Comparison of ENCODE assay signal across 8 cellular contexts in the genomic region with DNA sequence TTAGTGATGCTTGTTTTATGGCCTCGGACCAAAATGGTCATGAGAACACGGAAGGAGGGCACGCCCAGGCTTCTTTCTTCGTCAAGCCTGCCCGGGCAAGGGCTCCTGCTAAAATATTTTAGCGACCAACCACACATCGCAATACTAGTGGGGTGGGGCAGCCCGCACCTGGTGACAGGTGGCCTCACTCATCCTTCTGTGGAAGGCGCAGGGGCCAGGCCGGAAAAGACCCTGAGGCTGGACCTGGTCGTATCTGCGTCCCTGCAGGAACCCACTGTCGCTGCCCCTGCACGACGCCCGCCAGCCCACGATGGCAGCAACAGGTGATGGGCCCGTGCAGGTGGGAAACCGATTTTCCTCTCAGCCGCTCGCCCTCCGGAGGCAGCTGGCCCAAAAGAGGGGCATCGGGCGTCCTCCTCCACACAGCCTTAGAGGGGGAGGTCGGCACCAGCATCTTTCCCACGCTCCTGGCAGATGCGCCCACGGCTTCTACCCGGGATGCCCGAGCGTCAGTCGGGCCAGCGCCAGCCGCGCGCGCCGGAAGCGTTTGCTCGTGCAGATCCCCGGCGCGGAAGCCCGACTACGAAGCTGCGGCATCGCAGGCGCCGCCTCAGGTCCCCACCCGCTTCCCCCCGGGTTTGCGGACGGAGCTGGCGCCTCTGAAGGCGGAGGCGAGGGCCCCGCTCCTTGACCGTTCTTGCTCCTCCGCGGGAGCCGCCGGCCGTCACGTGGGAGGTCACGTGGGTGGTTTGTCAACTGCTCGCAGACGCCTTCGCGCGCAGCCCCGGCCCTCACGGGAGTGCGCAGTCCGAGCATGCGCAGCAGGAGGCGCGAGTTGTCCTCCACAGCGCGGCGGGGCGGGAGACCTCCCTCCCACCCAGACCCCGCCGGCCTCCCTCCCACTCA.
DNase-seq lines count a peak whose midpoint lies in the region; ATAC-seq lines count a peak whose summit lies in the region.

No MANE protein-coding gene starts in this region.

- H3K9me3 Mint-ChIP-seq in memory B cell = no peaks in the 10 kb centered on the region

- no peaks in the 10 kb centered on the region for H3K27me3 Mint-ChIP-seq in memory B cell

- peak overlapping the region; percentile 75 for H3K27ac Mint-ChIP-seq in memory B cell

- H3K4me1 ChIP-seq in effector memory CD4-positive, alpha-beta T cell (ENCODE audit: control insufficient read depth, insufficient read depth, low read length, poor library complexity, severe bottlenecking) = peaks cover 6% of the 10 kb centered on the region

- DNase-seq in C1 segment of cervical spinal cord (lab: John Stamatoyannopoulos, UW) (peak; percentile 75 to 96 (median 90)), HS-27A (ENCODE audit: low read depth) (peak; percentile 77), memory B cell (ENCODE audit: low spot score in 2 of 2) (peak; percentile 81 to 84)
- DNase-seq in NK-92 treated with Interleukin-12 subunit alpha and Interleukin-12 subunit beta, amount 100 ng/mL, for 24 hours (lab: John Stamatoyannopoulos, UW) = peak; percentile 95
- peak; percentile 78 to 87 (median 81) for DNase-seq in activated CD8-positive, alpha-beta memory T cell treated with anti-CD3 and anti-CD28 coated beads for 48 hours (ENCODE audit: low read depth in 2 of 3, low spot score in 2 of 3)
- peak; percentile 72 to 90 (median 84) for DNase-seq in effector memory CD4-positive, alpha-beta T cell
- peak; percentile 80 to 85 (median 84) for DNase-seq in stimulated activated CD4-positive, alpha-beta T cell treated with anti-CD3 and anti-CD28 coated beads, TNF-alpha, amount 100 ng/mL, for 4 hours (ENCODE audit: low read depth in 3 of 3)

- no peaks in the 10 kb centered on the region for H3K27me3 ChIP-seq in effector memory CD4-positive, alpha-beta T cell (replicated peaks; ENCODE audit: control insufficient read depth, insufficient read depth, low read length, poor library complexity, severe bottlenecking)

- peak overlapping the region; percentile 63 for H3K4me3 ChIP-seq in effector memory CD4-positive, alpha-beta T cell (ENCODE audit: insufficient read depth, low read depth, low read length, poor library complexity, severe bottlenecking)

- peak overlapping the region; percentile 66 for H3K27ac ChIP-seq in effector memory CD4-positive, alpha-beta T cell (ENCODE audit: insufficient read depth, low read length, poor library complexity, severe bottlenecking)

- peak overlapping the region; percentile 86 for H3K4me3 Mint-ChIP-seq in memory B cell

- no peaks in the 10 kb centered on the region for H3K36me3 ChIP-seq in effector memory CD4-positive, alpha-beta T cell (ENCODE audit: control insufficient read depth, insufficient read depth, low read length)

- H3K4me1 Mint-ChIP-seq in memory B cell = peaks cover 26% of the 10 kb centered on the region

- no peaks in the 10 kb centered on the region for H3K9me3 ChIP-seq in effector memory CD4-positive, alpha-beta T cell (ENCODE audit: control insufficient read depth, low read length)

- ATAC-seq in GM19372 (IDR thresholded peaks at IDR 0.05; ENCODE audit: low read depth, unreplicated experiment) (peak; percentile 61), memory B cell (ENCODE audit: low read depth) (peak; percentile 74)

- no peaks in the 10 kb centered on the region for H3K36me3 Mint-ChIP-seq in memory B cell

Comparison
In these comparisons a context has a peak if more than half of its experiments do, and no peak if none do; other contexts are left out.
1. Peak in every context shown above with its lines: DNase-seq, ATAC-seq, H3K4me3 ChIP-seq and H3K27ac ChIP-seq.